ENCODE assay signal across 1 cellular context in the genomic region with DNA sequence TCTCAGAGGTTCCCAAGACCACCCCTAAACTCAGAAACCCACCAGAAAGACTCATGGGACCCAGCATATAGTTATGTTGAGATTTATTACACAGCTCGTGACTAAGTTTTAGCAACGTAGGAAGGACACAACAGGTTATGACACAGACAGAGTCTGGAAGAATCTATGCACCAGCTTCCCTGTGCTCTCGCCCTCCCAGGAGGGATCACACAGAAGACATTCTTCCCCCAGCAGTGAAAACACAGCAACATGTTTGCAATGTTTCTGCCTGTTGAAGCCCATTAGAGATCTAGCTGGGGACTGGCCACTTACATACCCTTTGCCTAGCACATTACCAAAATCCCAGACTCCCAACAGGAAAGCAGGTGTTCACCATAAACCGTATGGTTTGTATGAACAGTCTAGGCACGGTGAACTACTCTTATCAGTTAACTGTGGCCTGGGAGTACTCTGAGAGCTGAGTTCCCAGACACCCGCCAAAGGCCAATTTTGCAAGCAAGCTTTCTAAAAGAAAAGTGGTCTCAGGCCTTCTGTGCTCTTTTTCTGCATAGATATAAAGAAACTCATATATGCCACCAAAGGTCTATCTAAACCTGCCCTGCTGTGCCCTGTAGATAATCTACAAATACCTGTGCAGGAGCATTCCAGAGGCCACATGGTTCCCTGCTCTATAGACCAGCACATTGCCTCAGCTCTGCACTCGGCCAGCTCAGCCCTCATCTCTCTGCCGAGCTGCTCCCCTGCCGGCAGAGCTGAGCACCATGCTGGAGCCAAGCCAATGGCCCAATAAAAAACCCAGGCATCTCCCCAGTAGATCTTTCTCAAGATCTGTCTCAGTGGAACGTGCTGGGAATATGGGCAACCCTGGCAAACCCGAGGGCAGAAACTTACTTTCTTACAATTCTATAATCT.
TF ChIP-seq lines count a peak whose summit lies in the region.

No MANE protein-coding gene starts in this region.

TF ChIP-seq in HEK293, 187 proteins besides CTCF, POLR2A, EP300 and RAD21 (continued from another document):
- TF ChIP-seq, protein P1, sequence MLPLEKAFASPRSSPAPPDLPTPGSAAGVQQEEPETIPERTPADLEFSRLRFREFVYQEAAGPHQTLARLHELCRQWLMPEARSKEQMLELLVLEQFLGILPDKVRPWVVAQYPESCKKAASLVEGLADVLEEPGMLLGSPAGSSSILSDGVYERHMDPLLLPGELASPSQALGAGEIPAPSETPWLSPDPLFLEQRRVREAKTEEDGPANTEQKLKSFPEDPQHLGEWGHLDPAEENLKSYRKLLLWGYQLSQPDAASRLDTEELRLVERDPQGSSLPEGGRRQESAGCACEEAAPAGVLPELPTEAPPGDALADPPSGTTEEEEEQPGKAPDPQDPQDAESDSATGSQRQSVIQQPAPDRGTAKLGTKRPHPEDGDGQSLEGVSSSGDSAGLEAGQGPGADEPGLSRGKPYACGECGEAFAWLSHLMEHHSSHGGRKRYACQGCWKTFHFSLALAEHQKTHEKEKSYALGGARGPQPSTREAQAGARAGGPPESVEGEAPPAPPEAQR (tag by site-specific recombination; IDR thresholded peaks at IDR 0.05): no peak
- no peak for TF ChIP-seq ZNF560 (tag by site-specific recombination; IDR thresholded peaks at IDR 0.05; ENCODE audit: borderline replicate concordance)
- TF ChIP-seq ZNF510 (tag by site-specific recombination; IDR thresholded peaks at IDR 0.05; ENCODE audit: insufficient replicate concordance): no peak
- no peak for TF ChIP-seq ZNF747 (tag by site-specific recombination; IDR thresholded peaks at IDR 0.05)
- no peak for TF ChIP-seq ZNF76 (tag by site-specific recombination; IDR thresholded peaks at IDR 0.05; ENCODE audit: borderline replicate concordance, low read depth)
- TF ChIP-seq SP3 (tag by site-specific recombination; IDR thresholded peaks at IDR 0.05): no peak
- no peak for TF ChIP-seq ZNF473 (tag by site-specific recombination; IDR thresholded peaks at IDR 0.05)
- TF ChIP-seq, protein P2, sequence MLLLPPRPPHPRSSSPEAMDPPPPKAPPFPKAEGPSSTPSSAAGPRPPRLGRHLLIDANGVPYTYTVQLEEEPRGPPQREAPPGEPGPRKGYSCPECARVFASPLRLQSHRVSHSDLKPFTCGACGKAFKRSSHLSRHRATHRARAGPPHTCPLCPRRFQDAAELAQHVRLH (tag by site-specific recombination; IDR thresholded peaks at IDR 0.05): no peak
- no peak for TF ChIP-seq KLF16 (tag by site-specific recombination; IDR thresholded peaks at IDR 0.05)
- no peak for TF ChIP-seq ZSCAN16 (tag by site-specific recombination; IDR thresholded peaks at IDR 0.05)
- TF ChIP-seq, protein P3, sequence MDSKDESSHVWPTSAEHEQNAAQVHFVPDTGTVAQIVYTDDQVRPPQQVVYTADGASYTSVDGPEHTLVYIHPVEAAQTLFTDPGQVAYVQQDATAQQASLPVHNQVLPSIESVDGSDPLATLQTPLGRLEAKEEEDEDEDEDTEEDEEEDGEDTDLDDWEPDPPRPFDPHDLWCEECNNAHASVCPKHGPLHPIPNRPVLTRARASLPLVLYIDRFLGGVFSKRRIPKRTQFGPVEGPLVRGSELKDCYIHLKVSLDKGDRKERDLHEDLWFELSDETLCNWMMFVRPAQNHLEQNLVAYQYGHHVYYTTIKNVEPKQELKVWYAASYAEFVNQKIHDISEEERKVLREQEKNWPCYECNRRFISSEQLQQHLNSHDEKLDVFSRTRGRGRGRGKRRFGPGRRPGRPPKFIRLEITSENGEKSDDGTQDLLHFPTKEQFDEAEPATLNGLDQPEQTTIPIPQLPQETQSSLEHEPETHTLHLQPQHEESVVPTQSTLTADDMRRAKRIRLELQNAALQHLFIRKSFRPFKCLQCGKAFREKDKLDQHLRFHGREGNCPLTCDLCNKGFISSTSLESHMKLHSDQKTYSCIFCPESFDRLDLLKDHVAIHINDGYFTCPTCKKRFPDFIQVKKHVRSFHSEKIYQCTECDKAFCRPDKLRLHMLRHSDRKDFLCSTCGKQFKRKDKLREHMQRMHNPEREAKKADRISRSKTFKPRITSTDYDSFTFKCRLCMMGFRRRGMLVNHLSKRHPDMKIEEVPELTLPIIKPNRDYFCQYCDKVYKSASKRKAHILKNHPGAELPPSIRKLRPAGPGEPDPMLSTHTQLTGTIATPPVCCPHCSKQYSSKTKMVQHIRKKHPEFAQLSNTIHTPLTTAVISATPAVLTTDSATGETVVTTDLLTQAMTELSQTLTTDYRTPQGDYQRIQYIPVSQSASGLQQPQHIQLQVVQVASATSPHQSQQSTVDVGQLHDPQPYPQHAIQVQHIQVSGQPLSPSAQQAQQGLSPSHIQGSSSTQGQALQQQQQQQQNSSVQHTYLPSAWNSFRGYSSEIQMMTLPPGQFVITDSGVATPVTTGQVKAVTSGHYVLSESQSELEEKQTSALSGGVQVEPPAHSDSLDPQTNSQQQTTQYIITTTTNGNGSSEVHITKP (tag by site-specific recombination; IDR thresholded peaks at IDR 0.05): no peak
- no peak for TF ChIP-seq ZBTB20 (tag by site-specific recombination; IDR thresholded peaks at IDR 0.05)
- TF ChIP-seq SETDB1 (IDR thresholded peaks at IDR 0.05; ENCODE audit: insufficient read length, low read length): no peak
- TF ChIP-seq ZNF610 (tag by site-specific recombination; IDR thresholded peaks at IDR 0.05; ENCODE audit: borderline replicate concordance): no peak
- TF ChIP-seq, protein P4, sequence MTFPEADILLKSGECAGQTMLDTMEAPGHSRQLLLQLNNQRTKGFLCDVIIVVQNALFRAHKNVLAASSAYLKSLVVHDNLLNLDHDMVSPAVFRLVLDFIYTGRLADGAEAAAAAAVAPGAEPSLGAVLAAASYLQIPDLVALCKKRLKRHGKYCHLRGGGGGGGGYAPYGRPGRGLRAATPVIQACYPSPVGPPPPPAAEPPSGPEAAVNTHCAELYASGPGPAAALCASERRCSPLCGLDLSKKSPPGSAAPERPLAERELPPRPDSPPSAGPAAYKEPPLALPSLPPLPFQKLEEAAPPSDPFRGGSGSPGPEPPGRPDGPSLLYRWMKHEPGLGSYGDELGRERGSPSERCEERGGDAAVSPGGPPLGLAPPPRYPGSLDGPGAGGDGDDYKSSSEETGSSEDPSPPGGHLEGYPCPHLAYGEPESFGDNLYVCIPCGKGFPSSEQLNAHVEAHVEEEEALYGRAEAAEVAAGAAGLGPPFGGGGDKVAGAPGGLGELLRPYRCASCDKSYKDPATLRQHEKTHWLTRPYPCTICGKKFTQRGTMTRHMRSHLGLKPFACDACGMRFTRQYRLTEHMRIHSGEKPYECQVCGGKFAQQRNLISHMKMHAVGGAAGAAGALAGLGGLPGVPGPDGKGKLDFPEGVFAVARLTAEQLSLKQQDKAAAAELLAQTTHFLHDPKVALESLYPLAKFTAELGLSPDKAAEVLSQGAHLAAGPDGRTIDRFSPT (tag by site-specific recombination; IDR thresholded peaks at IDR 0.05): no peak
- TF ChIP-seq ZNF777 (tag by site-specific recombination; IDR thresholded peaks at IDR 0.05; ENCODE audit: borderline replicate concordance): no peak
- peak; percentile 88 for TF ChIP-seq ZIC2 (tag by site-specific recombination; IDR thresholded peaks at IDR 0.05)
- no peak for TF ChIP-seq ZNF214 (tag by site-specific recombination; IDR thresholded peaks at IDR 0.05; ENCODE audit: borderline replicate concordance)
- TF ChIP-seq YY2 (tag by site-specific recombination; IDR thresholded peaks at IDR 0.05): no peak
- peak; percentile 68 for TF ChIP-seq SCRT2 (tag by site-specific recombination; IDR thresholded peaks at IDR 0.05)
